Comparison of ENCODE assay signal across 22 cellular contexts in genomic region chr1:175683491-175684175, GRCh38. TPM values are rescaled to one million over a fixed set of nuclear protein-coding genes. Genes with fewer than 3 reads are reported as not detected.
"Had no signal": no experiment of that assay in that cellular context is flagged by ENCODE, and none has a peak within 500 bp of the region (broad histone marks: within the 10 kb centered on the region; RNA-seq: fewer than 3 reads in every experiment).

No MANE protein-coding gene starts in this region.

- H3K27ac ChIP-seq: adrenal gland had no signal

- H3K4me1 Mint-ChIP-seq: activated CD4-positive, alpha-beta T cell treated with anti-CD3 and anti-CD28 coated beads for 36 hours; activated naive CD8-positive, alpha-beta T cell treated with anti-CD3 and anti-CD28 coated beads, Interleukin-2, amount 10 ng/mL, durations not matched to agents 7 days and 5 days; T-helper 17 cell had no signal

- H3K36me3 ChIP-seq: adrenal gland had no signal

- H3K27ac Mint-ChIP-seq: activated CD4-positive, alpha-beta T cell treated with anti-CD3 and anti-CD28 coated beads for 36 hours; activated CD8-positive, alpha-beta T cell treated with anti-CD3 and anti-CD28 coated beads, Interleukin-2, amount 10 ng/mL, durations not matched to agents 7 days and 5 days; activated naive CD8-positive, alpha-beta T cell treated with anti-CD3 and anti-CD28 coated beads, Interleukin-2, amount 10 ng/mL, durations not matched to agents 7 days and 5 days; T-helper 17 cell had no signal

- DNase-seq: activated CD4-positive, alpha-beta T cell treated with anti-CD3 and anti-CD28 coated beads for 36 hours; activated CD4-positive, alpha-beta T cell treated with anti-CD3 and anti-CD28 coated beads, Interleukin-2, amount 50 U/mL, for 1 hour; activated CD4-positive, CD25-positive, alpha-beta regulatory T cell; activated CD8-positive, alpha-beta memory T cell treated with anti-CD3 and anti-CD28 coated beads, Interleukin-2, amount 50 U/mL, for 48 hours; activated CD8-positive, alpha-beta T cell treated with anti-CD3 and anti-CD28 coated beads, Interleukin-2, amount 10 ng/mL, durations not matched to agents 7 days and 5 days; activated naive CD4-positive, alpha-beta T cell treated with anti-CD3 and anti-CD28 coated beads, Interleukin-2, amount 50 U/mL, for 16 hours; activated naive CD8-positive, alpha-beta T cell treated with anti-CD3 and anti-CD28 coated beads, Interleukin-2, amount 10 ng/mL, durations not matched to agents 7 days and 5 days; activated T-cell treated with anti-CD3 and anti-CD28 coated beads, Interleukin-2, amount 50 U/mL, for 1 hour; adrenal gland; caudate nucleus; Karpas-422; MM.1S; NCI-H1105; NCI-H1436; NCI-H1930; NCI-H345; NCI-H510A; SIG-M5; T-helper 17 cell; T-helper 9 cell had no signal

- H3K36me3 Mint-ChIP-seq: activated naive CD8-positive, alpha-beta T cell treated with anti-CD3 and anti-CD28 coated beads, Interleukin-2, amount 10 ng/mL, durations not matched to agents 7 days and 5 days had no signal

- H3K9me3 Mint-ChIP-seq: activated naive CD8-positive, alpha-beta T cell treated with anti-CD3 and anti-CD28 coated beads, Interleukin-2, amount 10 ng/mL, durations not matched to agents 7 days and 5 days had no signal

- H3K9me3 ChIP-seq: adrenal gland had no signal

- H3K4me3 ChIP-seq: adrenal gland, K562 had no signal

- ATAC-seq: activated CD4-positive, alpha-beta T cell treated with anti-CD3 and anti-CD28 coated beads for 36 hours; activated CD8-positive, alpha-beta T cell treated with anti-CD3 and anti-CD28 coated beads, Interleukin-2, amount 10 ng/mL, durations not matched to agents 7 days and 5 days; K562; T-helper 17 cell had no signal

- H3K27me3 ChIP-seq: adrenal gland had no signal

- H3K4me1 ChIP-seq: adrenal gland had no signal

- H3K4me3 Mint-ChIP-seq: activated CD4-positive, alpha-beta T cell treated with anti-CD3 and anti-CD28 coated beads for 36 hours; activated CD8-positive, alpha-beta T cell treated with anti-CD3 and anti-CD28 coated beads, Interleukin-2, amount 10 ng/mL, durations not matched to agents 7 days and 5 days; activated naive CD8-positive, alpha-beta T cell treated with anti-CD3 and anti-CD28 coated beads, Interleukin-2, amount 10 ng/mL, durations not matched to agents 7 days and 5 days; T-helper 17 cell had no signal

RNA-seq across cellular contexts. Expression of gene TNR, which starts 59.8 kb away (rescaled TPM):
- total RNA-seq: activated CD8-positive, alpha-beta T cell treated with anti-CD3 and anti-CD28 coated beads, Interleukin-2, amount 10 ng/mL, durations not matched to agents 7 days and 5 days; activated naive CD8-positive, alpha-beta T cell treated with anti-CD3 and anti-CD28 coated beads, Interleukin-2, amount 10 ng/mL, durations not matched to agents 7 days and 5 days; K562; RPMI7951 had no signal
